In genomic region chr3:15527031-15527459, GRCh38 we compare ENCODE assay signal across 13 cellular contexts. TPM values are rescaled to one million over a fixed set of nuclear protein-coding genes. Genes with fewer than 3 reads are reported as not detected.
DNase-seq lines count a peak whose midpoint lies in the region; ATAC-seq and TF ChIP-seq lines count a peak whose summit lies in the region.
"Had no signal": no experiment of that assay in that cellular context is flagged by ENCODE, and none has a peak within 500 bp of the region (broad histone marks: within the 10 kb centered on the region; RNA-seq: fewer than 3 reads in every experiment).

No MANE protein-coding gene starts in this region.

- no peak overlapping the region for H3K9ac ChIP-seq in liver (ENCODE audit: low read depth in 1 of 2, low read length in 2 of 2)

- H3K9me3 ChIP-seq in liver (ENCODE audit: control insufficient read depth in 4 of 4, low read length in 3 of 4) = no peaks in the 10 kb centered on the region
- H3K9me3 ChIP-seq: sigmoid colon, stomach had no signal

- H3K27ac Mint-ChIP-seq in chondrocyte (ENCODE audit: unreplicated experiment) = no peak overlapping the region

- H3K27me3 ChIP-seq in liver (ENCODE audit: control insufficient read depth in 4 of 4, insufficient read depth in 4 of 4, low read length in 3 of 4) = no peaks in the 10 kb centered on the region
- H3K27me3 ChIP-seq: sigmoid colon, stomach had no signal

- TF ChIP-seq CTCF in chondrocyte (IDR thresholded peaks at IDR 0.05) (peak; percentile 20), liver (IDR thresholded peaks at IDR 0.05; ENCODE audit: low read depth, low read length, missing input control) (peak; percentile 11)

- H3K4me1 ChIP-seq in liver (ENCODE audit: control insufficient read depth in 4 of 4, insufficient read depth in 4 of 4, low read length in 3 of 4) = no peaks in the 10 kb centered on the region

- no peaks in the 10 kb centered on the region for H3K36me3 Mint-ChIP-seq in chondrocyte (ENCODE audit: low read depth)

- no peaks in the 10 kb centered on the region for H3K27me3 Mint-ChIP-seq in chondrocyte (ENCODE audit: low read depth)

- WGBS in liver = 41% methylated on average over 4 of the region's 4 CpGs

- H3K9me3 Mint-ChIP-seq in chondrocyte (ENCODE audit: low read depth) = peaks cover 3% of the 10 kb centered on the region

- H3K36me3 ChIP-seq in liver (ENCODE audit: control insufficient read depth in 4 of 4, insufficient read depth in 3 of 4, low read depth in 1 of 4, low read length in 3 of 4) = no peaks in the 10 kb centered on the region
- H3K36me3 ChIP-seq: sigmoid colon, stomach had no signal

- TF ChIP-seq RAD21 in liver (IDR thresholded peaks at IDR 0.05) = no peak

- H3K27ac ChIP-seq in liver (ENCODE audit: low read depth in 1 of 2, low read length in 2 of 2) = no peak overlapping the region
- H3K27ac ChIP-seq: HL-60, sigmoid colon had no signal

- ATAC-seq in HG02938 (IDR thresholded peaks at IDR 0.05; ENCODE audit: unreplicated experiment) = no peak

- DNase-seq in ELR (ENCODE audit: low read depth) (peak; percentile 16), HT-29 (ENCODE audit: low spot score) (peak; percentile 1), chondrocyte (ENCODE audit: low spot score) (no peak), ureter (ENCODE audit: low spot score) (no peak), NCI-H2227 (lab: John Stamatoyannopoulos, UW; ENCODE audit: unreplicated experiment) (no peak), NCI-H2107 (lab: John Stamatoyannopoulos, UW) (no peak)
- DNase-seq: activated CD4-positive, CD25-positive, alpha-beta regulatory T cell; amygdala; sigmoid colon; stomach had no signal

- H3K4me3 ChIP-seq in liver (ENCODE audit: low read depth in 1 of 3, low read length in 3 of 3) = no peak overlapping the region
- H3K4me3 ChIP-seq: sigmoid colon, stomach had no signal

- H3K4me3 Mint-ChIP-seq in chondrocyte (ENCODE audit: unreplicated experiment) = no peak overlapping the region

- peaks cover 25% of the 10 kb centered on the region for H3K4me1 Mint-ChIP-seq in chondrocyte (ENCODE audit: low read depth)

TF ChIP-seq in liver, 16 proteins besides CTCF, POLR2A, EP300 and RAD21:
- TF ChIP-seq, protein P1, sequence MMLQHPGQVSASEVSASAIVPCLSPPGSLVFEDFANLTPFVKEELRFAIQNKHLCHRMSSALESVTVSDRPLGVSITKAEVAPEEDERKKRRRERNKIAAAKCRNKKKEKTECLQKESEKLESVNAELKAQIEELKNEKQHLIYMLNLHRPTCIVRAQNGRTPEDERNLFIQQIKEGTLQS (IDR thresholded peaks at IDR 0.05) = no peak
- no peak for TF ChIP-seq EGR1 (IDR thresholded peaks at IDR 0.05; ENCODE audit: low read depth in 2 of 2)
- TF ChIP-seq FOXA1 (IDR thresholded peaks at IDR 0.05) = no peak
- no peak for TF ChIP-seq SP1 (IDR thresholded peaks at IDR 0.05)

RNA-seq across cellular contexts. Expression of gene COLQ, which starts 5.5 kb away (rescaled TPM):
- not detected in 2 replicates for total RNA-seq in HT-29 (2014; rRNA removed; shearing (Covaris generic))
- 4.2 to 5.6 TPM (median 4.4 TPM) in 3 replicates for total RNA-seq in chondrocyte
- total RNA-seq in liver = 1 to 10 TPM in 1 of 2 donors, under 1 TPM in 1; 0.33 to 1.0 TPM
- polyA plus RNA-seq in liver = 1 to 10 TPM in 1 of 2 donors, under 1 TPM in 1; 0.27 to 2.6 TPM
- 6.1 TPM for total RNA-seq in ureter

Comparison
In these comparisons a context has a peak if more than half of its experiments do, and no peak if none do; other contexts are left out.
1. DNase-seq: peak in ELR (single experiment) and HT-29 (single experiment); none in chondrocyte (single experiment), ureter (single experiment), NCI-H2227 (single experiment) and NCI-H2107 (single experiment).